ENCODE assay signal across 12 cellular contexts in genomic region chr14:105051182-105052109, GRCh38. TPM values are rescaled to one million over a fixed set of nuclear protein-coding genes. Genes with fewer than 3 reads are reported as not detected.
DNase-seq lines count a peak whose midpoint lies in the region; ATAC-seq and TF ChIP-seq lines count a peak whose summit lies in the region.
"Had no signal": no experiment of that assay in that cellular context is flagged by ENCODE, and none has a peak within 500 bp of the region (broad histone marks: within the 10 kb centered on the region; RNA-seq: fewer than 3 reads in every experiment).

No MANE protein-coding gene starts in this region.

- H3K9me3 ChIP-seq in heart right ventricle (no peaks in the 10 kb centered on the region), body of pancreas (no peaks in the 10 kb centered on the region)
- H3K9me3 ChIP-seq: A549 had no signal

- 94% methylated on average over 59 of the region's 59 CpGs for WGBS in heart right ventricle, 2 donors
- 77 to 88% methylated on average over 42 to 57 of the region's 59 CpGs for WGBS in body of pancreas, 2 donors

- no peak for TF ChIP-seq POLR2A in body of pancreas (IDR thresholded peaks at IDR 0.05)

- DNase-seq in Right ventricle myocardium superior (peak; percentile 37), heart right ventricle (no peak), body of pancreas (peak; percentile 45 to 58 (median 48)), natural killer cell (no peak), NCI-H2029 (lab: John Stamatoyannopoulos, UW) (no peak), NCI-H226 (no peak)
- DNase-seq in stimulated activated naive CD4-positive, alpha-beta T cell treated with Interleukin-2 at 50 U/mL for 16 hours (lab: John Stamatoyannopoulos, UW) = no peak
- DNase-seq: NCI-H1048 had no signal

- H3K4me1 ChIP-seq in heart right ventricle = no peaks in the 10 kb centered on the region
- peaks cover 20% of the 10 kb centered on the region for H3K4me1 ChIP-seq in body of pancreas

- H3K27ac Mint-ChIP-seq in natural killer cell = peak overlapping the region; percentile 61 to 67
- H3K27ac Mint-ChIP-seq: GM23338 had no signal

- peaks cover 0 to 68% (median 0%) of the 10 kb centered on the region in 9 donors for H3K36me3 ChIP-seq in heart right ventricle
- no peaks in the 10 kb centered on the region for H3K36me3 ChIP-seq in body of pancreas (replicated peaks in 1 of 2; ENCODE audit: insufficient read depth in 1 of 2, low read depth in 2 of 2)

- peaks cover 0 to 10% of the 10 kb centered on the region in 2 donors for H3K4me1 Mint-ChIP-seq in natural killer cell

- no peaks in the 10 kb centered on the region for H3K36me3 Mint-ChIP-seq in natural killer cell

- H3K27ac ChIP-seq in heart right ventricle (no peak overlapping the region), body of pancreas (peak overlapping the region; percentile 54 to 84 (median 71))

- H3K27me3 Mint-ChIP-seq in natural killer cell (ENCODE audit: low read depth in 2 of 2) = no peaks in the 10 kb centered on the region

- no peak overlapping the region for H3K4me3 ChIP-seq in heart right ventricle
- H3K4me3 ChIP-seq in body of pancreas = no peak overlapping the region
- H3K4me3 ChIP-seq: A549, GM23338 had no signal

- ATAC-seq in Right ventricle myocardium superior (ENCODE audit: poor library complexity) (no peak), heart right ventricle (no peak), body of pancreas (peak; percentile 70), natural killer cell (peak in 2 of 3 donors; percentile 13 to 20)
- ATAC-seq: A549, GM23338, Right ventricle myocardium inferior had no signal

- intact Hi-C loops in Right ventricle myocardium superior (cut with DNase I) (no loop called here), heart right ventricle (cut with DNase I) (no loop called here), body of pancreas (cut with DNase I) (no loop called here), natural killer cell (cut with micrococcal nuclease) (no loop called here)

- no peak for TF ChIP-seq CTCF in heart right ventricle (IDR thresholded peaks at IDR 0.05)
- TF ChIP-seq CTCF in body of pancreas (IDR thresholded peaks at IDR 0.05) = no peak
- TF ChIP-seq CTCF in natural killer cell (IDR thresholded peaks at IDR 0.05) = no peak

- H3K27me3 ChIP-seq in heart right ventricle (peaks cover 0 to 26% (median 0%) of the 10 kb centered on the region in 7 donors), body of pancreas (no peaks in the 10 kb centered on the region)

- H3K4me3 Mint-ChIP-seq in natural killer cell = no peak overlapping the region
- H3K4me3 Mint-ChIP-seq: GM23338 had no signal

- no peaks in the 10 kb centered on the region for H3K9me3 Mint-ChIP-seq in natural killer cell
- H3K9me3 Mint-ChIP-seq: GM23338 had no signal

RNA-seq across cellular contexts. Expression of gene GPR132, which starts 13.8 kb away (rescaled TPM):
- total RNA-seq in Right ventricle myocardium superior (1.3 TPM), heart right ventricle (1 to 10 TPM in 2 of 10 donors, under 1 TPM in 8; 0.19 to 4.1 (median 0.82) TPM), body of pancreas (1 to 10 TPM in 1 of 2 donors, not detected in 1; 1.0 TPM), natural killer cell (10 to 100 TPM; 18.2 to 30.3 (median 26.7) TPM)
- polyA plus RNA-seq in heart right ventricle = under 1 TPM; 0.35 to 0.88 TPM
- total RNA-seq: NCI-H460 had no signal
- polyA plus RNA-seq: GM23338 had no signal

RNA-seq across cellular contexts. Expression of gene CDCA4, which starts 30.6 kb away (rescaled TPM):
- 1.6 TPM for total RNA-seq in Right ventricle myocardium superior
- total RNA-seq in heart right ventricle = 1 to 10 TPM; 1.5 to 6.4 (median 2.0) TPM
- 1 to 10 TPM; 2.7 to 3.2 TPM for polyA plus RNA-seq in heart right ventricle
- 1 to 10 TPM; 2.6 to 4.7 TPM for total RNA-seq in body of pancreas
- total RNA-seq in natural killer cell = 10 to 100 TPM; 10.3 to 20.7 (median 16.6) TPM

Comparison
In these comparisons a context has a peak if more than half of its experiments do, and no peak if none do; other contexts are left out.
1. DNase-seq: peak in Right ventricle myocardium superior (single experiment) and body of pancreas (4 of 4); none in heart right ventricle (0 of 2), natural killer cell (single experiment), stimulated activated naive CD4-positive, alpha-beta T cell treated with Interleukin-2 at 50 U/mL for 16 hours (single experiment), NCI-H2029 (single experiment) and NCI-H226 (single experiment).
2. ATAC-seq: peak in body of pancreas (single experiment) and natural killer cell (2 of 3); none in Right ventricle myocardium superior (single experiment) and heart right ventricle (0 of 8).
3. H3K27ac ChIP-seq: peak in body of pancreas (4 of 4); none in heart right ventricle (0 of 10).